Comparison of ENCODE assay signal across 1 cellular context in the genomic region with DNA sequence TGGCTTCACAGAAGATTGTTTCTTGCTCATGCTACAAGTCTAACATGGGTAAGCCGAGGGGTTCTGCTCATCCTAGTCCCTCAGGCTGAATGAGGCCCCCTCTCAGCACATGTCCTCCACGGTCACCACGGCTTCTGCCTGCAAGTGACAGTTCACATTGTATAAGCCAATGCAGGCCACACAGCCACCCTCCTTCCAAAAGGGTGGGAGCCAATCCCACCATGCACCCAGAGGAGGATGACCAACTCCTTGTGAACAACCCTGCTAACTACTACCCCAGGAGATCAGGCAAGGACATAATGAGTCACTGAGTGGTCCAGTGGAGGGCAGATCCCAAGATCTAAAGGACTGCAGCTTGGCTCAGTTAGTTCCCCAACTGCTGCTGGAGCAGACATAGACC.
TF ChIP-seq lines count a peak whose summit lies in the region.

No MANE protein-coding gene starts in this region.

TF ChIP-seq in HepG2, 621 proteins besides CTCF, POLR2A, EP300 and RAD21:
- TF ChIP-seq RBM22 (optimal IDR thresholded peaks at IDR 0.05; ENCODE audit: low read length), result peak; percentile 63
- TF ChIP-seq, protein P1, sequence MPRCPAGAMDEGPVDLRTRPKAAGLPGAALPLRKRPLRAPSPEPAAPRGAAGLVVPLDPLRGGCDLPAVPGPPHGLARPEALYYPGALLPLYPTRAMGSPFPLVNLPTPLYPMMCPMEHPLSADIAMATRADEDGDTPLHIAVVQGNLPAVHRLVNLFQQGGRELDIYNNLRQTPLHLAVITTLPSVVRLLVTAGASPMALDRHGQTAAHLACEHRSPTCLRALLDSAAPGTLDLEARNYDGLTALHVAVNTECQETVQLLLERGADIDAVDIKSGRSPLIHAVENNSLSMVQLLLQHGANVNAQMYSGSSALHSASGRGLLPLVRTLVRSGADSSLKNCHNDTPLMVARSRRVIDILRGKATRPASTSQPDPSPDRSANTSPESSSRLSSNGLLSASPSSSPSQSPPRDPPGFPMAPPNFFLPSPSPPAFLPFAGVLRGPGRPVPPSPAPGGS (CRISPR knock-in tag; IDR thresholded peaks at IDR 0.05), result no peak
